ENCODE assay signal across 5 cellular contexts in the genomic region with DNA sequence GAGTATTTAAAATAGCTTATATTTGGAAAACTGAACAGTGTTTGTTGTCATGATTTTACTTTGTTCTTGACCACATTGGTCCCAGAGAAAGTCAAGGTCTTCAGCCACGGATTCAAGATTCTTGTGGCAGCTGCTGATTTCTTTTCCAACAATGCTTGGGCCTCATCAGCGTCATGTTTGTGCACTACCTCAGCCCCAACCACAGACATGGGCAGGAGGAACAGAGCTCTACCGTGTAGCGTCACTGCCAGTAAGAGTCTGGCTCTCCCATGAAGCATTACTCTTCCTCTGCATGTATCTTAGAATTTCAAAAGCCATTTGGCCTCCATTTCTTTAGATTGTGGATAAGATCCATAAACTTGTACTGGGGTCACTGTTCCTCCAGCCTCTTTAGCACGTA. TPM values are rescaled to one million over a fixed set of nuclear protein-coding genes. Genes with fewer than 3 reads are reported as not detected.
"Had no signal": no experiment of that assay in that cellular context is flagged by ENCODE, and none has a peak within 500 bp of the region (broad histone marks: within the 10 kb centered on the region; RNA-seq: fewer than 3 reads in every experiment).

No MANE protein-coding gene starts in this region.

RNA-seq across cellular contexts. Expression of a gene that starts 23.1 kb away (rescaled TPM):
- total RNA-seq: HT-29, LHCN-M2, MCF 10A, Right ventricle myocardium superior, SJSA1 had no signal
